In genomic region chr4:163448541-163449203, GRCh38 we compare ENCODE assay signal across 1 cellular context.
TF ChIP-seq lines count a peak whose summit lies in the region.

No MANE protein-coding gene starts in this region.

TF ChIP-seq in K562, 482 proteins besides CTCF, POLR2A, EP300 and RAD21 (continued from another document):
- TF ChIP-seq CLOCK (CRISPR knock-in tag; IDR thresholded peaks at IDR 0.05; ENCODE audit: borderline replicate concordance) = no peak
